ENCODE assay signal across 10 cellular contexts in the genomic region with DNA sequence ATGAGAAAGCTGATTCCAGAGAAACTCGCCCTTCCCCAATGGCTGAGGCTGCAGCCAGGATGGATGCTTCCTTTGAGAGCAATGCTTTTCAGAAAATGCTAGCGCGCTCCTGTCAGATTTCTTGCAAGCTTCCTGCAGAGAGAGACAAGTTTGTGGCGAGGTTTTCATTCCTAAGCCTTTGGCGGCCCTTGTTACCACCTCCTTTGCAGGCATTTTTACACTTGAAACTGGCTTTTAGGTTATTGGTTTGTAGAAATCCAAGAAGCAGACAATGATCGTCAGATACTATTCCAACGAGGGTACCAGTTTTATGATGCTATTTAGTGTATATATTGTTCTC. TPM values are rescaled to one million over a fixed set of nuclear protein-coding genes. Genes with fewer than 3 reads are reported as not detected.
DNase-seq lines count a peak whose midpoint lies in the region; ATAC-seq, FAIRE-seq and TF ChIP-seq lines count a peak whose summit lies in the region.
"Had no signal": no experiment of that assay in that cellular context is flagged by ENCODE, and none has a peak within 500 bp of the region (broad histone marks: within the 10 kb centered on the region; RNA-seq: fewer than 3 reads in every experiment).

No MANE protein-coding gene starts in this region.

- peaks cover 12% of the 10 kb centered on the region; the same call in 2 of the 3 replicates for H3K4me1 Mint-ChIP-seq in GM23338
- H3K4me1 Mint-ChIP-seq in chondrocyte (ENCODE audit: low read depth): peaks cover 50% of the 10 kb centered on the region
- peaks cover 14 to 24% (median 18%) of the 10 kb centered on the region in 3 donors for H3K4me1 Mint-ChIP-seq in naive B cell

- H3K27me3 ChIP-seq in GM23338 (ENCODE audit: insufficient read depth): peaks cover 84% of the 10 kb centered on the region

- H3K27ac Mint-ChIP-seq in GM23338 (no peak overlapping the region), chondrocyte (ENCODE audit: unreplicated experiment) (peak overlapping the region; percentile 92), naive B cell (peak overlapping the region in 1 of 6 donors; percentile 33)

- H4K20me1 ChIP-seq in GM23338 (replicated peaks; ENCODE audit: insufficient read depth): peaks cover 5% of the 10 kb centered on the region; the same call in 1 of the 2 replicates

- FAIRE-seq in urothelium cell line (lab: Jason Lieb, UNC): no peak

- H3K4me2 ChIP-seq in GM23338: peak overlapping the region; percentile 91

- peaks cover 6% of the 10 kb centered on the region for H3F3A ChIP-seq in GM23338 (replicated peaks; ENCODE audit: low read depth)

- no peaks in the 10 kb centered on the region; the same call in 2 of the 3 replicates for H3K9me3 Mint-ChIP-seq in GM23338
- no peaks in the 10 kb centered on the region for H3K9me3 Mint-ChIP-seq in chondrocyte (ENCODE audit: low read depth)
- H3K9me3 Mint-ChIP-seq in naive B cell: no peaks in the 10 kb centered on the region

- no peaks in the 10 kb centered on the region for H3K36me3 ChIP-seq in GM23338 (ENCODE audit: insufficient read depth)
- H3K36me3 ChIP-seq: SJCRH30 had no signal

- H3K4me3 Mint-ChIP-seq in GM23338: peak overlapping the region; percentile 78
- H3K4me3 Mint-ChIP-seq in chondrocyte (ENCODE audit: unreplicated experiment): peak overlapping the region; percentile 79
- H3K4me3 Mint-ChIP-seq in naive B cell: peak overlapping the region in 7 of 8 donors; percentile 53 to 90 (median 75)

- H3K27me3 Mint-ChIP-seq in GM23338 (ENCODE audit: insufficient read depth, low read depth, poor library complexity): peaks cover 50% of the 10 kb centered on the region
- peaks cover 12% of the 10 kb centered on the region for H3K27me3 Mint-ChIP-seq in chondrocyte (ENCODE audit: low read depth)
- peaks cover 67 to 89% (median 73%) of the 10 kb centered on the region in 3 donors for H3K27me3 Mint-ChIP-seq in naive B cell

- H2AFZ ChIP-seq in GM23338: peak overlapping the region; percentile 97

- peaks cover 12% of the 10 kb centered on the region; the same call in 1 of the 2 replicates for H3K4me1 ChIP-seq in GM23338 (ENCODE audit: insufficient read depth)
- H3K4me1 ChIP-seq: SJCRH30 had no signal

- H3K79me2 ChIP-seq in GM23338 (replicated peaks; ENCODE audit: insufficient read depth): no peaks in the 10 kb centered on the region

- TF ChIP-seq CTCF in GM23338 (conservative IDR thresholded peaks at IDR 0.05; ENCODE audit: low read depth in 2 of 2) (no peak), chondrocyte (IDR thresholded peaks at IDR 0.05) (no peak)

- H3K27ac ChIP-seq in GM23338 (ENCODE audit: low read depth): no peak overlapping the region
- H3K27ac ChIP-seq: SJCRH30 had no signal

- no peaks in the 10 kb centered on the region; the same call in 2 of the 3 replicates for H3K36me3 Mint-ChIP-seq in GM23338 (ENCODE audit: low read depth)
- H3K36me3 Mint-ChIP-seq in chondrocyte (ENCODE audit: low read depth): peaks cover 2% of the 10 kb centered on the region
- H3K36me3 Mint-ChIP-seq in naive B cell: no peaks in the 10 kb centered on the region

- peak overlapping the region; percentile 80 for H3K4me3 ChIP-seq in GM23338
- H3K4me3 ChIP-seq: SJCRH30 had no signal

- ATAC-seq in GM23338 (no peak), naive B cell (ENCODE audit: low read depth in 2 of 2) (no peak), HG02759 (IDR thresholded peaks at IDR 0.05; ENCODE audit: unreplicated experiment) (no peak)

- no peaks in the 10 kb centered on the region for H3K9me2 ChIP-seq in GM23338 (ENCODE audit: insufficient read depth)

- DNase-seq in 8988T (peak; percentile 33), GM23338 (ENCODE audit: low spot score) (no peak), chondrocyte (ENCODE audit: low spot score) (no peak), naive B cell (no peak), NCI-H524 treated with DMSO at 0.1 percent for 48 hours (lab: John Stamatoyannopoulos, UW) (no peak), urothelium cell line (ENCODE audit: low spot score) (no peak)
- DNase-seq in effector CD4-positive, alpha-beta T cell: no peak
- DNase-seq: DND-41, SJCRH30 had no signal

TF ChIP-seq in GM23338, 12 proteins besides CTCF, POLR2A, EP300 and RAD21 (continues in another document):
- TF ChIP-seq STAT1 (IDR thresholded peaks at IDR 0.05; ENCODE audit: unreplicated experiment) (no peak), NANOG (IDR thresholded peaks at IDR 0.05; ENCODE audit: borderline replicate concordance) (no peak), CREB1 (CRISPR knock-in tag; IDR thresholded peaks at IDR 0.05; ENCODE audit: low read depth) (no peak), JUNB (IDR thresholded peaks at IDR 0.05; ENCODE audit: unreplicated experiment) (no peak), EZH2 (IDR thresholded peaks at IDR 0.05; ENCODE audit: low read depth, unreplicated experiment) (no peak), POLR2AphosphoS5 (IDR thresholded peaks at IDR 0.05; ENCODE audit: low read depth) (no peak), EZH2phosphoT487 (IDR thresholded peaks at IDR 0.05; ENCODE audit: unreplicated experiment) (no peak), ZNF114 (CRISPR knock-in tag; IDR thresholded peaks at IDR 0.05) (no peak), ZNF331 (CRISPR knock-in tag; IDR thresholded peaks at IDR 0.05; ENCODE audit: low read depth) (no peak)
- TF ChIP-seq, protein P1, sequence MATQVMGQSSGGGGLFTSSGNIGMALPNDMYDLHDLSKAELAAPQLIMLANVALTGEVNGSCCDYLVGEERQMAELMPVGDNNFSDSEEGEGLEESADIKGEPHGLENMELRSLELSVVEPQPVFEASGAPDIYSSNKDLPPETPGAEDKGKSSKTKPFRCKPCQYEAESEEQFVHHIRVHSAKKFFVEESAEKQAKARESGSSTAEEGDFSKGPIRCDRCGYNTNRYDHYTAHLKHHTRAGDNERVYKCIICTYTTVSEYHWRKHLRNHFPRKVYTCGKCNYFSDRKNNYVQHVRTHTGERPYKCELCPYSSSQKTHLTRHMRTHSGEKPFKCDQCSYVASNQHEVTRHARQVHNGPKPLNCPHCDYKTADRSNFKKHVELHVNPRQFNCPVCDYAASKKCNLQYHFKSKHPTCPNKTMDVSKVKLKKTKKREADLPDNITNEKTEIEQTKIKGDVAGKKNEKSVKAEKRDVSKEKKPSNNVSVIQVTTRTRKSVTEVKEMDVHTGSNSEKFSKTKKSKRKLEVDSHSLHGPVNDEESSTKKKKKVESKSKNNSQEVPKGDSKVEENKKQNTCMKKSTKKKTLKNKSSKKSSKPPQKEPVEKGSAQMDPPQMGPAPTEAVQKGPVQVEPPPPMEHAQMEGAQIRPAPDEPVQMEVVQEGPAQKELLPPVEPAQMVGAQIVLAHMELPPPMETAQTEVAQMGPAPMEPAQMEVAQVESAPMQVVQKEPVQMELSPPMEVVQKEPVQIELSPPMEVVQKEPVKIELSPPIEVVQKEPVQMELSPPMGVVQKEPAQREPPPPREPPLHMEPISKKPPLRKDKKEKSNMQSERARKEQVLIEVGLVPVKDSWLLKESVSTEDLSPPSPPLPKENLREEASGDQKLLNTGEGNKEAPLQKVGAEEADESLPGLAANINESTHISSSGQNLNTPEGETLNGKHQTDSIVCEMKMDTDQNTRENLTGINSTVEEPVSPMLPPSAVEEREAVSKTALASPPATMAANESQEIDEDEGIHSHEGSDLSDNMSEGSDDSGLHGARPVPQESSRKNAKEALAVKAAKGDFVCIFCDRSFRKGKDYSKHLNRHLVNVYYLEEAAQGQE (IDR thresholded peaks at IDR 0.05; ENCODE audit: unreplicated experiment): no peak
- TF ChIP-seq, protein P2, sequence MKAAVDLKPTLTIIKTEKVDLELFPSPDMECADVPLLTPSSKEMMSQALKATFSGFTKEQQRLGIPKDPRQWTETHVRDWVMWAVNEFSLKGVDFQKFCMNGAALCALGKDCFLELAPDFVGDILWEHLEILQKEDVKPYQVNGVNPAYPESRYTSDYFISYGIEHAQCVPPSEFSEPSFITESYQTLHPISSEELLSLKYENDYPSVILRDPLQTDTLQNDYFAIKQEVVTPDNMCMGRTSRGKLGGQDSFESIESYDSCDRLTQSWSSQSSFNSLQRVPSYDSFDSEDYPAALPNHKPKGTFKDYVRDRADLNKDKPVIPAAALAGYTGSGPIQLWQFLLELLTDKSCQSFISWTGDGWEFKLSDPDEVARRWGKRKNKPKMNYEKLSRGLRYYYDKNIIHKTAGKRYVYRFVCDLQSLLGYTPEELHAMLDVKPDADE (IDR thresholded peaks at IDR 0.05): no peak

RNA-seq across cellular contexts. Expression of gene FNDC1, which starts 1.1 kb away (rescaled TPM):
- 0.12 and 0.38 TPM in 2 replicates for total RNA-seq in GM23338 (2014; rRNA removed; shearing (Covaris generic))
- polyA plus RNA-seq in GM23338 (2016; fragmentation: Nextera tagmentation; extraction: Ambion mirVana): 0.17 and 0.57 TPM in 2 replicates
- 10.5 to 13.8 TPM (median 12.8 TPM) in 3 replicates for total RNA-seq in chondrocyte
- not detected for polyA plus RNA-seq in naive B cell (ENCODE audit: low read depth in 6 of 6)
- total RNA-seq: SJCRH30 had no signal
